ENCODE assay signal across 1 cellular context in genomic region chr2:6856548-6856920, GRCh38.
TF ChIP-seq lines count a peak whose summit lies in the region.

No MANE protein-coding gene starts in this region.

TF ChIP-seq in IMR-90, 13 proteins besides CTCF, POLR2A, EP300 and RAD21:
- TF ChIP-seq CEBPB (IDR thresholded peaks at IDR 0.05; ENCODE audit: low read depth, low read length) (0 out of 2 replicates have a peak, but pooled peaks have one; percentile 9), CHD1 (IDR thresholded peaks at IDR 0.05; ENCODE audit: low read depth, low read length) (no peak)
